In the genomic region with DNA sequence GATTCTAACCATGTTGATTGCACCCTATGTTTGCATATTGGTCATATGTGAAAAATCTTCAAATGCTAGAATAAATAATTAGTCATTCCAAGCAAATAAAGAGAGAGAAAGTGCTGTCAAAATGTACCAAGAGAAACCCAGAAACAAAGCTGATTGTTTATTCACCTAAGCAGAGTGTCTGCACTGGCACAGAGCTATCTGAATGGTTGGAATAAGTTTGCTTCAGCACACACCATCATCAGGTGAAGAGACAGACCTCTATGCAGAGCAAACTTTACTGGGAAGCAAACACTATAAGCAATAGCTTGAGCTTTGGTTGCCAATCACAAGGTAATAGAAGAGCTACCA, we compare ENCODE assay signal across 1 cellular context.
A peak's percentile ranks its signal among the peaks of the same experiment; 100 is the strongest.
TF ChIP-seq lines count a peak whose summit lies in the region.

No MANE protein-coding gene starts in this region.

TF ChIP-seq in HepG2, 621 proteins besides CTCF, POLR2A, EP300 and RAD21 (continued from another document and continues in another):
- TF ChIP-seq CBFB (CRISPR knock-in tag; IDR thresholded peaks at IDR 0.05): no peak
- no peak for TF ChIP-seq SUZ12 (IDR thresholded peaks at IDR 0.05; ENCODE audit: low read depth, low read length)
- TF ChIP-seq SNAPC2 (CRISPR knock-in tag; IDR thresholded peaks at IDR 0.05): no peak
- TF ChIP-seq HOXA9 (CRISPR knock-in tag; IDR thresholded peaks at IDR 0.05; ENCODE audit: borderline replicate concordance): no peak
- TF ChIP-seq ZNF292 (CRISPR knock-in tag; IDR thresholded peaks at IDR 0.05; ENCODE audit: borderline replicate concordance, low read depth): no peak
- peak; percentile 23; the same call in 1 of the 2 replicates for TF ChIP-seq ZNF614 (CRISPR knock-in tag; IDR thresholded peaks at IDR 0.05; ENCODE audit: borderline replicate concordance)
- TF ChIP-seq PHF8 (CRISPR knock-in tag; IDR thresholded peaks at IDR 0.05): no peak
- no peak for TF ChIP-seq SOX13 (IDR thresholded peaks at IDR 0.05)
- peak in 1 of 2 experiments; percentile 44; a peak in 2 of 4 replicates for TF ChIP-seq SOX13 (CRISPR knock-in tag; conservative IDR thresholded peaks at IDR 0.05 in 1 of 2, IDR thresholded peaks at IDR 0.05 in 1 of 2)
- TF ChIP-seq ZNF747 (CRISPR knock-in tag; IDR thresholded peaks at IDR 0.05; ENCODE audit: borderline replicate concordance): no peak
- no peak for TF ChIP-seq PHF5A (CRISPR knock-in tag; IDR thresholded peaks at IDR 0.05; ENCODE audit: low read depth, unreplicated experiment)
- no peak for TF ChIP-seq NR2F1 (CRISPR knock-in tag; IDR thresholded peaks at IDR 0.05)
- TF ChIP-seq, protein P1, sequence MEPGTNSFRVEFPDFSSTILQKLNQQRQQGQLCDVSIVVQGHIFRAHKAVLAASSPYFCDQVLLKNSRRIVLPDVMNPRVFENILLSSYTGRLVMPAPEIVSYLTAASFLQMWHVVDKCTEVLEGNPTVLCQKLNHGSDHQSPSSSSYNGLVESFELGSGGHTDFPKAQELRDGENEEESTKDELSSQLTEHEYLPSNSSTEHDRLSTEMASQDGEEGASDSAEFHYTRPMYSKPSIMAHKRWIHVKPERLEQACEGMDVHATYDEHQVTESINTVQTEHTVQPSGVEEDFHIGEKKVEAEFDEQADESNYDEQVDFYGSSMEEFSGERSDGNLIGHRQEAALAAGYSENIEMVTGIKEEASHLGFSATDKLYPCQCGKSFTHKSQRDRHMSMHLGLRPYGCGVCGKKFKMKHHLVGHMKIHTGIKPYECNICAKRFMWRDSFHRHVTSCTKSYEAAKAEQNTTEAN (CRISPR knock-in tag; conservative IDR thresholded peaks at IDR 0.05): no peak
- no peak for TF ChIP-seq ZNF24 (IDR thresholded peaks at IDR 0.05)
- TF ChIP-seq ZNF749 (CRISPR knock-in tag; IDR thresholded peaks at IDR 0.05; ENCODE audit: borderline replicate concordance): no peak
- TF ChIP-seq RXRB (CRISPR knock-in tag; IDR thresholded peaks at IDR 0.05; ENCODE audit: borderline replicate concordance): peak; percentile 29; the same call in 1 of the 2 replicates
- no peak for TF ChIP-seq NFE2L2 (IDR thresholded peaks at IDR 0.05; ENCODE audit: low read length)
- TF ChIP-seq TOPORS (CRISPR knock-in tag; IDR thresholded peaks at IDR 0.05): no peak
- TF ChIP-seq BCL6 (CRISPR knock-in tag; IDR thresholded peaks at IDR 0.05): no peak
- TF ChIP-seq SATB2 (CRISPR knock-in tag; IDR thresholded peaks at IDR 0.05): no peak
- TF ChIP-seq ZNF557 (CRISPR knock-in tag; IDR thresholded peaks at IDR 0.05): no peak
- TF ChIP-seq ZNF496 (CRISPR knock-in tag; IDR thresholded peaks at IDR 0.05; ENCODE audit: insufficient replicate concordance): no peak
- TF ChIP-seq ZKSCAN8 (CRISPR knock-in tag; IDR thresholded peaks at IDR 0.05; ENCODE audit: borderline replicate concordance): no peak
- TF ChIP-seq CREB1 (IDR thresholded peaks at IDR 0.05): no peak
- no peak for TF ChIP-seq CREB1 (CRISPR knock-in tag; IDR thresholded peaks at IDR 0.05)
- TF ChIP-seq PTBP1 (IDR thresholded peaks at IDR 0.05; ENCODE audit: low read depth, low read length, poor library complexity, severe bottlenecking): no peak
- TF ChIP-seq, protein P2, sequence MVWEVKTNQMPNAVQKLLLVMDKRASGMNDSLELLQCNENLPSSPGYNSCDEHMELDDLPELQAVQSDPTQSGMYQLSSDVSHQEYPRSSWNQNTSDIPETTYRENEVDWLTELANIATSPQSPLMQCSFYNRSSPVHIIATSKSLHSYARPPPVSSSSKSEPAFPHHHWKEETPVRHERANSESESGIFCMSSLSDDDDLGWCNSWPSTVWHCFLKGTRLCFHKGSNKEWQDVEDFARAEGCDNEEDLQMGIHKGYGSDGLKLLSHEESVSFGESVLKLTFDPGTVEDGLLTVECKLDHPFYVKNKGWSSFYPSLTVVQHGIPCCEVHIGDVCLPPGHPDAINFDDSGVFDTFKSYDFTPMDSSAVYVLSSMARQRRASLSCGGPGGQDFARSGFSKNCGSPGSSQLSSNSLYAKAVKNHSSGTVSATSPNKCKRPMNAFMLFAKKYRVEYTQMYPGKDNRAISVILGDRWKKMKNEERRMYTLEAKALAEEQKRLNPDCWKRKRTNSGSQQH (CRISPR knock-in tag; IDR thresholded peaks at IDR 0.05; ENCODE audit: low read depth): no peak
- TF ChIP-seq LCORL (IDR thresholded peaks at IDR 0.05): no peak
- 0 out of 2 replicates have a peak, but pooled peaks have one; percentile 19 for TF ChIP-seq LCORL (CRISPR knock-in tag; IDR thresholded peaks at IDR 0.05)
- no peak for TF ChIP-seq ZNF317 (CRISPR knock-in tag; IDR thresholded peaks at IDR 0.05)
- TF ChIP-seq ARNT (IDR thresholded peaks at IDR 0.05): no peak
- no peak for TF ChIP-seq KDM1A (CRISPR knock-in tag; IDR thresholded peaks at IDR 0.05)
- no peak for TF ChIP-seq ZNF782 (CRISPR knock-in tag; IDR thresholded peaks at IDR 0.05; ENCODE audit: borderline replicate concordance)
- TF ChIP-seq ZNF484 (CRISPR knock-in tag; IDR thresholded peaks at IDR 0.05; ENCODE audit: borderline replicate concordance, low read depth): no peak
- 0 out of 2 replicates have a peak, but pooled peaks have one; percentile 1 for TF ChIP-seq HNRNPUL1 (IDR thresholded peaks at IDR 0.05; ENCODE audit: low read depth, low read length)
- no peak for TF ChIP-seq ZNF253 (CRISPR knock-in tag; IDR thresholded peaks at IDR 0.05; ENCODE audit: borderline replicate concordance)
- TF ChIP-seq TEAD3 (CRISPR knock-in tag; optimal IDR thresholded peaks at IDR 0.05; ENCODE audit: borderline replicate concordance): peak; percentile 17
- no peak for TF ChIP-seq NR2C2 (CRISPR knock-in tag; IDR thresholded peaks at IDR 0.05; ENCODE audit: borderline replicate concordance)
- peak; percentile 55 for TF ChIP-seq FOSL2 (CRISPR knock-in tag; IDR thresholded peaks at IDR 0.05)
- TF ChIP-seq, protein P3, sequence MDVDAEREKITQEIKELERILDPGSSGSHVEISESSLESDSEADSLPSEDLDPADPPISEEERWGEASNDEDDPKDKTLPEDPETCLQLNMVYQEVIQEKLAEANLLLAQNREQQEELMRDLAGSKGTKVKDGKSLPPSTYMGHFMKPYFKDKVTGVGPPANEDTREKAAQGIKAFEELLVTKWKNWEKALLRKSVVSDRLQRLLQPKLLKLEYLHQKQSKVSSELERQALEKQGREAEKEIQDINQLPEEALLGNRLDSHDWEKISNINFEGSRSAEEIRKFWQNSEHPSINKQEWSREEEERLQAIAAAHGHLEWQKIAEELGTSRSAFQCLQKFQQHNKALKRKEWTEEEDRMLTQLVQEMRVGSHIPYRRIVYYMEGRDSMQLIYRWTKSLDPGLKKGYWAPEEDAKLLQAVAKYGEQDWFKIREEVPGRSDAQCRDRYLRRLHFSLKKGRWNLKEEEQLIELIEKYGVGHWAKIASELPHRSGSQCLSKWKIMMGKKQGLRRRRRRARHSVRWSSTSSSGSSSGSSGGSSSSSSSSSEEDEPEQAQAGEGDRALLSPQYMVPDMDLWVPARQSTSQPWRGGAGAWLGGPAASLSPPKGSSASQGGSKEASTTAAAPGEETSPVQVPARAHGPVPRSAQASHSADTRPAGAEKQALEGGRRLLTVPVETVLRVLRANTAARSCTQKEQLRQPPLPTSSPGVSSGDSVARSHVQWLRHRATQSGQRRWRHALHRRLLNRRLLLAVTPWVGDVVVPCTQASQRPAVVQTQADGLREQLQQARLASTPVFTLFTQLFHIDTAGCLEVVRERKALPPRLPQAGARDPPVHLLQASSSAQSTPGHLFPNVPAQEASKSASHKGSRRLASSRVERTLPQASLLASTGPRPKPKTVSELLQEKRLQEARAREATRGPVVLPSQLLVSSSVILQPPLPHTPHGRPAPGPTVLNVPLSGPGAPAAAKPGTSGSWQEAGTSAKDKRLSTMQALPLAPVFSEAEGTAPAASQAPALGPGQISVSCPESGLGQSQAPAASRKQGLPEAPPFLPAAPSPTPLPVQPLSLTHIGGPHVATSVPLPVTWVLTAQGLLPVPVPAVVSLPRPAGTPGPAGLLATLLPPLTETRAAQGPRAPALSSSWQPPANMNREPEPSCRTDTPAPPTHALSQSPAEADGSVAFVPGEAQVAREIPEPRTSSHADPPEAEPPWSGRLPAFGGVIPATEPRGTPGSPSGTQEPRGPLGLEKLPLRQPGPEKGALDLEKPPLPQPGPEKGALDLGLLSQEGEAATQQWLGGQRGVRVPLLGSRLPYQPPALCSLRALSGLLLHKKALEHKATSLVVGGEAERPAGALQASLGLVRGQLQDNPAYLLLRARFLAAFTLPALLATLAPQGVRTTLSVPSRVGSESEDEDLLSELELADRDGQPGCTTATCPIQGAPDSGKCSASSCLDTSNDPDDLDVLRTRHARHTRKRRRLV (CRISPR knock-in tag; IDR thresholded peaks at IDR 0.05): no peak
- TF ChIP-seq RBAK (CRISPR knock-in tag; IDR thresholded peaks at IDR 0.05): no peak
- TF ChIP-seq, protein P4, sequence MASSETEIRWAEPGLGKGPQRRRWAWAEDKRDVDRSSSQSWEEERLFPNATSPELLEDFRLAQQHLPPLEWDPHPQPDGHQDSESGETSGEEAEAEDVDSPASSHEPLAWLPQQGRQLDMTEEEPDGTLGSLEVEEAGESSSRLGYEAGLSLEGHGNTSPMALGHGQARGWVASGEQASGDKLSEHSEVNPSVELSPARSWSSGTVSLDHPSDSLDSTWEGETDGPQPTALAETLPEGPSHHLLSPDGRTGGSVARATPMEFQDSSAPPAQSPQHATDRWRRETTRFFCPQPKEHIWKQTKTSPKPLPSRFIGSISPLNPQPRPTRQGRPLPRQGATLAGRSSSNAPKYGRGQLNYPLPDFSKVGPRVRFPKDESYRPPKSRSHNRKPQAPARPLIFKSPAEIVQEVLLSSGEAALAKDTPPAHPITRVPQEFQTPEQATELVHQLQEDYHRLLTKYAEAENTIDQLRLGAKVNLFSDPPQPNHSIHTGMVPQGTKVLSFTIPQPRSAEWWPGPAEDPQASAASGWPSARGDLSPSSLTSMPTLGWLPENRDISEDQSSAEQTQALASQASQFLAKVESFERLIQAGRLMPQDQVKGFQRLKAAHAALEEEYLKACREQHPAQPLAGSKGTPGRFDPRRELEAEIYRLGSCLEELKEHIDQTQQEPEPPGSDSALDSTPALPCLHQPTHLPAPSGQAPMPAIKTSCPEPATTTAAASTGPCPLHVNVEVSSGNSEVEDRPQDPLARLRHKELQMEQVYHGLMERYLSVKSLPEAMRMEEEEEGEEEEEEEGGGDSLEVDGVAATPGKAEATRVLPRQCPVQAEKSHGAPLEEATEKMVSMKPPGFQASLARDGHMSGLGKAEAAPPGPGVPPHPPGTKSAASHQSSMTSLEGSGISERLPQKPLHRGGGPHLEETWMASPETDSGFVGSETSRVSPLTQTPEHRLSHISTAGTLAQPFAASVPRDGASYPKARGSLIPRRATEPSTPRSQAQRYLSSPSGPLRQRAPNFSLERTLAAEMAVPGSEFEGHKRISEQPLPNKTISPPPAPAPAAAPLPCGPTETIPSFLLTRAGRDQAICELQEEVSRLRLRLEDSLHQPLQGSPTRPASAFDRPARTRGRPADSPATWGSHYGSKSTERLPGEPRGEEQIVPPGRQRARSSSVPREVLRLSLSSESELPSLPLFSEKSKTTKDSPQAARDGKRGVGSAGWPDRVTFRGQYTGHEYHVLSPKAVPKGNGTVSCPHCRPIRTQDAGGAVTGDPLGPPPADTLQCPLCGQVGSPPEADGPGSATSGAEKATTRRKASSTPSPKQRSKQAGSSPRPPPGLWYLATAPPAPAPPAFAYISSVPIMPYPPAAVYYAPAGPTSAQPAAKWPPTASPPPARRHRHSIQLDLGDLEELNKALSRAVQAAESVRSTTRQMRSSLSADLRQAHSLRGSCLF (CRISPR knock-in tag; IDR thresholded peaks at IDR 0.05; ENCODE audit: borderline replicate concordance): no peak
- no peak for TF ChIP-seq NFKBIZ (CRISPR knock-in tag; IDR thresholded peaks at IDR 0.05)
- TF ChIP-seq, protein P5, sequence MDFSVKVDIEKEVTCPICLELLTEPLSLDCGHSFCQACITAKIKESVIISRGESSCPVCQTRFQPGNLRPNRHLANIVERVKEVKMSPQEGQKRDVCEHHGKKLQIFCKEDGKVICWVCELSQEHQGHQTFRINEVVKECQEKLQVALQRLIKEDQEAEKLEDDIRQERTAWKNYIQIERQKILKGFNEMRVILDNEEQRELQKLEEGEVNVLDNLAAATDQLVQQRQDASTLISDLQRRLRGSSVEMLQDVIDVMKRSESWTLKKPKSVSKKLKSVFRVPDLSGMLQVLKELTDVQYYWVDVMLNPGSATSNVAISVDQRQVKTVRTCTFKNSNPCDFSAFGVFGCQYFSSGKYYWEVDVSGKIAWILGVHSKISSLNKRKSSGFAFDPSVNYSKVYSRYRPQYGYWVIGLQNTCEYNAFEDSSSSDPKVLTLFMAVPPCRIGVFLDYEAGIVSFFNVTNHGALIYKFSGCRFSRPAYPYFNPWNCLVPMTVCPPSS (IDR thresholded peaks at IDR 0.05): no peak
- TF ChIP-seq, protein P6, sequence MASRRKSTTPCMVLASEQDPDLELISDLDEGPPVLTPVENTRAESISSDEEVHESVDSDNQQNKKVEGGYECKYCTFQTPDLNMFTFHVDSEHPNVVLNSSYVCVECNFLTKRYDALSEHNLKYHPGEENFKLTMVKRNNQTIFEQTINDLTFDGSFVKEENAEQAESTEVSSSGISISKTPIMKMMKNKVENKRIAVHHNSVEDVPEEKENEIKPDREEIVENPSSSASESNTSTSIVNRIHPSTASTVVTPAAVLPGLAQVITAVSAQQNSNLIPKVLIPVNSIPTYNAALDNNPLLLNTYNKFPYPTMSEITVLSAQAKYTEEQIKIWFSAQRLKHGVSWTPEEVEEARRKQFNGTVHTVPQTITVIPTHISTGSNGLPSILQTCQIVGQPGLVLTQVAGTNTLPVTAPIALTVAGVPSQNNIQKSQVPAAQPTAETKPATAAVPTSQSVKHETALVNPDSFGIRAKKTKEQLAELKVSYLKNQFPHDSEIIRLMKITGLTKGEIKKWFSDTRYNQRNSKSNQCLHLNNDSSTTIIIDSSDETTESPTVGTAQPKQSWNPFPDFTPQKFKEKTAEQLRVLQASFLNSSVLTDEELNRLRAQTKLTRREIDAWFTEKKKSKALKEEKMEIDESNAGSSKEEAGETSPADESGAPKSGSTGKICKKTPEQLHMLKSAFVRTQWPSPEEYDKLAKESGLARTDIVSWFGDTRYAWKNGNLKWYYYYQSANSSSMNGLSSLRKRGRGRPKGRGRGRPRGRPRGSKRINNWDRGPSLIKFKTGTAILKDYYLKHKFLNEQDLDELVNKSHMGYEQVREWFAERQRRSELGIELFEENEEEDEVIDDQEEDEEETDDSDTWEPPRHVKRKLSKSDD (CRISPR knock-in tag; IDR thresholded peaks at IDR 0.05; ENCODE audit: low read depth): no peak
- no peak for TF ChIP-seq REXO4 (CRISPR knock-in tag; IDR thresholded peaks at IDR 0.05; ENCODE audit: borderline replicate concordance)
- no peak; the same call in 1 of the 2 replicates for TF ChIP-seq POGZ (CRISPR knock-in tag; IDR thresholded peaks at IDR 0.05)
- no peak for TF ChIP-seq TCF7 (IDR thresholded peaks at IDR 0.05; ENCODE audit: low read depth)
- no peak for TF ChIP-seq ZNF180 (CRISPR knock-in tag; IDR thresholded peaks at IDR 0.05; ENCODE audit: borderline replicate concordance, low read depth)
- peak; percentile 28; the same call in 1 of the 2 replicates for TF ChIP-seq FOXA3 (CRISPR knock-in tag; IDR thresholded peaks at IDR 0.05)
